Comparison of ENCODE assay signal across 30 cellular contexts in the genomic region with DNA sequence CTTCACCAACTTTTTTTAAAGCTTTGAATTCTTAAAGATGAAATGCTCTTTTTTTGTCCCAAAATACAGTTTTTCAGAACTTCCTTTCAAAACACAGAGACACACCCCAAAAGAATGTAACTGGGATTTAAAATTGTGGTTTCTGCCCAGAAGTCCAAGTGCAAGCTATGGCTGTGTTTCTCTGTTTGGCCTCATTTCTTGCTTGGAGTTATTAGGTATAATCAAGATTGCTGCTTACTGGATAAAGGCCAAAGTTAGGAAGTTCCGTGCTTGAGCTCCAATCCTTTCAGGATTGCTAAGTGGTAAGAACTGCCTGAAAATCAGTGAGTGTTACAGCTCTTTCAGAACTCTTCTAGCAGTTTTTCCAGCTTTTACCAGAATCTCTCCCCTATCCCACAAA. TPM values are rescaled to one million over a fixed set of nuclear protein-coding genes. Genes with fewer than 3 reads are reported as not detected.
DNase-seq lines count a peak whose midpoint lies in the region; ATAC-seq and TF ChIP-seq lines count a peak whose summit lies in the region.
"Had no signal": no experiment of that assay in that cellular context is flagged by ENCODE, and none has a peak within 500 bp of the region (broad histone marks: within the 10 kb centered on the region; RNA-seq: fewer than 3 reads in every experiment).

No MANE protein-coding gene starts in this region.

- TF ChIP-seq CTCF in fibroblast of the aortic adventitia (IDR thresholded peaks at IDR 0.05; ENCODE audit: insufficient read depth, low read length) (no peak), retinal pigment epithelial cell (conservative IDR thresholded peaks at IDR 0.05; ENCODE audit: low read depth, low read length) (no peak)

- peak; percentile 31 for ATAC-seq in left ventricle myocardium superior
- ATAC-seq in HG03571 (IDR thresholded peaks at IDR 0.05; ENCODE audit: unreplicated experiment), result no peak
- ATAC-seq: A549, lower lobe of right lung, SK-N-SH treated with all-trans-retinoic acid at 6 μM for 48 hours, T-helper 17 cell had no signal

- intact Hi-C loops in left ventricle myocardium superior (cut with micrococcal nuclease) (no loop called here), cardiac septum (cut with DNase I) (no loop called here)

- DNase-seq in left ventricle myocardium superior (no peak), cardiac septum (ENCODE audit: low spot score) (no peak), fibroblast of the aortic adventitia (ENCODE audit: low read depth) (peak; percentile 51), retinal pigment epithelial cell (ENCODE audit: low read depth) (peak; percentile 15), pons (ENCODE audit: low spot score) (no peak), T-helper 9 cell (no peak)
- no peak for DNase-seq in effector CD4-positive, alpha-beta T cell
- DNase-seq: activated CD4-positive, alpha-beta memory T cell treated with anti-CD3 and anti-CD28 coated beads, Interleukin-2, amount 10 ng/mL, durations not matched to agents 7 days and 5 days; activated CD4-positive, alpha-beta T cell treated with anti-CD3 and anti-CD28 coated beads for 1 hour; activated CD8-positive, alpha-beta memory T cell treated with anti-CD3 and anti-CD28 coated beads, Interleukin-2, amount 50 U/mL, for 48 hours; activated naive CD4-positive, alpha-beta T cell treated with anti-CD3 and anti-CD28 coated beads, Interleukin-2, amount 10 ng/mL, durations not matched to agents 7 days and 5 days; central memory CD4-positive, alpha-beta T cell; dermis blood vessel endothelial cell; DMS53; GDM1; glutamatergic neuron; H7; lower lobe of right lung; NCI-H1417 treated with DMSO at 0.1 percent for 48 hours; NCI-H2081; NCI-H774; sigmoid colon; stimulated activated naive CD4-positive, alpha-beta T cell treated with Interleukin-2 at 50 U/mL for 16 hours; T-helper 17 cell had no signal

- no peak overlapping the region for H3K4me3 ChIP-seq in fibroblast of the aortic adventitia (ENCODE audit: low read depth, low read length)
- H3K4me3 ChIP-seq in retinal pigment epithelial cell (ENCODE audit: low read length), result no peak overlapping the region
- H3K4me3 ChIP-seq: A549, lower lobe of right lung, sigmoid colon, testis, vagina had no signal

RNA-seq across cellular contexts. Expression of gene ZBTB7C, which starts 16.9 kb away (rescaled TPM):
- total RNA-seq in left ventricle myocardium superior, result 2.1 TPM
- 8.0 TPM for total RNA-seq in cardiac septum
- 0.09 and 0.41 TPM in 2 replicates for total RNA-seq in fibroblast of the aortic adventitia (ENCODE audit: low replicate concordance)
- total RNA-seq: B cell, dermis blood vessel endothelial cell had no signal

Comparison
In these comparisons a context has a peak if more than half of its experiments do, and no peak if none do; other contexts are left out.
1. DNase-seq: peak in fibroblast of the aortic adventitia (single experiment) and retinal pigment epithelial cell (single experiment); none in left ventricle myocardium superior (single experiment), cardiac septum (single experiment), pons (single experiment), T-helper 9 cell (single experiment) and effector CD4-positive, alpha-beta T cell (single experiment).